ENCODE assay signal across 8 cellular contexts in genomic region chr19:51108805-51109146, GRCh38. TPM values are rescaled to one million over a fixed set of nuclear protein-coding genes. Genes with fewer than 3 reads are reported as not detected.
DNase-seq lines count a peak whose midpoint lies in the region; ATAC-seq and TF ChIP-seq lines count a peak whose summit lies in the region.

No MANE protein-coding gene starts in this region.

- peak overlapping the region; percentile 71 to 89 for H3K4me3 ChIP-seq in SK-N-SH (ENCODE audit: low read depth in 2 of 2, low read length in 1 of 2)
- peak overlapping the region; percentile 22 to 74 for H3K4me3 ChIP-seq in gastroesophageal sphincter
- peak overlapping the region; percentile 89 for H3K4me3 ChIP-seq in retinal pigment epithelial cell (ENCODE audit: low read length)

- H3K27me3 ChIP-seq in SK-N-SH (ENCODE audit: insufficient read depth) (peaks cover 19% of the 10 kb centered on the region; the same call in 1 of the 2 replicates), gastroesophageal sphincter (peaks cover 8% of the 10 kb centered on the region)

- peak overlapping the region in 1 of 2 experiments; percentile 24; a peak in 1 of 4 replicates for H3K27ac ChIP-seq in SK-N-SH (ENCODE audit: low read depth in 2 of 2, low read length in 1 of 2)
- H3K27ac ChIP-seq in gastroesophageal sphincter: peak overlapping the region in 3 of 4 donors; percentile 69 to 79 (median 78)

- H3K9me3 ChIP-seq in SK-N-SH (no peaks in the 10 kb centered on the region), gastroesophageal sphincter (no peaks in the 10 kb centered on the region)

- 2% methylated on average over 13 of the region's 15 CpGs for WGBS in SK-N-SH (ENCODE audit: low lambda C conversion rate)
- WGBS in gastroesophageal sphincter (ENCODE audit: low coverage in 1 of 2), 2 donors: 0 to 1% methylated on average over 1 to 13 of the region's 15 CpGs

- H3K4me1 ChIP-seq in SK-N-SH (ENCODE audit: control insufficient read depth in 1 of 2, insufficient read depth in 2 of 2, low read depth in 1 of 2, low read length in 1 of 2): peaks cover 0 to 12% of the 10 kb centered on the region in 2 experiments; a peak in 2 of 4 replicates
- peaks cover 0 to 34% (median 10%) of the 10 kb centered on the region in 3 donors for H3K4me1 ChIP-seq in gastroesophageal sphincter

- H3K9me2 ChIP-seq in SK-N-SH: no peaks in the 10 kb centered on the region

- no peaks in the 10 kb centered on the region for H3F3A ChIP-seq in SK-N-SH (replicated peaks; ENCODE audit: insufficient read depth)

- H4K20me1 ChIP-seq in SK-N-SH (ENCODE audit: insufficient read depth): no peaks in the 10 kb centered on the region

- DNase-seq in NCI-H1092 treated with DMSO at 0.1 percent for 48 hours (lab: John Stamatoyannopoulos, UW): peak; percentile 86
- no peak for DNase-seq in NCI-H1092 (lab: John Stamatoyannopoulos, UW)
- no peak for DNase-seq in SK-N-SH
- DNase-seq in retinal pigment epithelial cell (ENCODE audit: low read depth): no peak
- DNase-seq in HT-29 (ENCODE audit: low spot score): no peak

- no peak for TF ChIP-seq EP300 in SK-N-SH (IDR thresholded peaks at IDR 0.05; ENCODE audit: borderline replicate concordance in 1 of 2, low read depth in 1 of 2, low read length in 1 of 2)
- TF ChIP-seq EP300 in gastroesophageal sphincter (IDR thresholded peaks at IDR 0.05): no peak

- no peak for TF ChIP-seq CTCF in SK-N-SH (IDR thresholded peaks at IDR 0.05)
- TF ChIP-seq CTCF in gastroesophageal sphincter (IDR thresholded peaks at IDR 0.05): no peak
- TF ChIP-seq CTCF in retinal pigment epithelial cell (conservative IDR thresholded peaks at IDR 0.05; ENCODE audit: low read depth, low read length): no peak

- peak overlapping the region; percentile 92 for H2AFZ ChIP-seq in SK-N-SH (ENCODE audit: low read depth)

- peak overlapping the region; percentile 91 for H3K4me2 ChIP-seq in SK-N-SH

- H3K36me3 ChIP-seq in SK-N-SH (replicated peaks in 1 of 2; ENCODE audit: control insufficient read depth in 1 of 2, insufficient read depth in 2 of 2, low read length in 1 of 2) (peaks cover 0 to 8% of the 10 kb centered on the region in 2 experiments), gastroesophageal sphincter (peaks cover 0 to 21% of the 10 kb centered on the region in 2 donors)

- no peak for TF ChIP-seq RAD21 in SK-N-SH (IDR thresholded peaks at IDR 0.05; ENCODE audit: low read length)

- peaks cover 33% of the 10 kb centered on the region for H3K79me2 ChIP-seq in SK-N-SH (ENCODE audit: insufficient read depth)

- POLR2A ChIA-PET in SK-N-SH (lab: Yijun Ruan, JAX): no interaction called here

- H3K9ac ChIP-seq in SK-N-SH: no peak overlapping the region

- CTCF ChIA-PET in SK-N-SH (lab: Yijun Ruan, JAX): interaction anchor here (0.9 kb wide), 1 partner anchor 12 kb away, joined by 3 read pairs; no protein-coding TSS in a partner anchor

- no peak for TF ChIP-seq POLR2A in gastroesophageal sphincter (IDR thresholded peaks at IDR 0.05)

- ATAC-seq in HG02840 (IDR thresholded peaks at IDR 0.05; ENCODE audit: low FRiP score, unreplicated experiment) (peak; percentile 34), gastroesophageal sphincter (peak; percentile 63), GM18873 (IDR thresholded peaks at IDR 0.05; ENCODE audit: low FRiP score, unreplicated experiment) (no peak)

TF ChIP-seq in SK-N-SH, 30 proteins besides CTCF, POLR2A, EP300 and RAD21 (continues in another document):
- TF ChIP-seq TAF1 (IDR thresholded peaks at IDR 0.05; ENCODE audit: borderline replicate concordance, low read depth, low read length) (no peak), RXRA (IDR thresholded peaks at IDR 0.05; ENCODE audit: borderline replicate concordance, low read depth) (no peak), ELF1 (IDR thresholded peaks at IDR 0.05) (no peak), FOXJ3 (CRISPR knock-in tag; IDR thresholded peaks at IDR 0.05) (no peak), MEF2A (IDR thresholded peaks at IDR 0.05; ENCODE audit: borderline replicate concordance, low read depth) (no peak), FOXM1 (IDR thresholded peaks at IDR 0.05; ENCODE audit: low read depth) (no peak), USF2 (IDR thresholded peaks at IDR 0.05; ENCODE audit: borderline replicate concordance, low read depth, low read length) (no peak), TCF12 (IDR thresholded peaks at IDR 0.05) (no peak), NFIC (IDR thresholded peaks at IDR 0.05; ENCODE audit: borderline replicate concordance) (no peak), JUND (IDR thresholded peaks at IDR 0.05) (no peak), SIN3A (IDR thresholded peaks at IDR 0.05; ENCODE audit: borderline replicate concordance, low read depth, low read length) (no peak), GATA2 (CRISPR knock-in tag; IDR thresholded peaks at IDR 0.05) (no peak), YY1 (IDR thresholded peaks at IDR 0.05; ENCODE audit: low read depth) (no peak), ZBTB33 (IDR thresholded peaks at IDR 0.05; ENCODE audit: borderline replicate concordance, low read depth) (no peak), GABPA (IDR thresholded peaks at IDR 0.05; ENCODE audit: low read depth) (no peak), POLR2AphosphoS5 (IDR thresholded peaks at IDR 0.05; ENCODE audit: low read depth, low read length) (no peak), RCOR1 (IDR thresholded peaks at IDR 0.05; ENCODE audit: low read length) (no peak)
- TF ChIP-seq, protein P1, sequence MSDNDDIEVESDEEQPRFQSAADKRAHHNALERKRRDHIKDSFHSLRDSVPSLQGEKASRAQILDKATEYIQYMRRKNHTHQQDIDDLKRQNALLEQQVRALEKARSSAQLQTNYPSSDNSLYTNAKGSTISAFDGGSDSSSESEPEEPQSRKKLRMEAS (IDR thresholded peaks at IDR 0.05; ENCODE audit: low read depth): no peak
- TF ChIP-seq, protein P2, sequence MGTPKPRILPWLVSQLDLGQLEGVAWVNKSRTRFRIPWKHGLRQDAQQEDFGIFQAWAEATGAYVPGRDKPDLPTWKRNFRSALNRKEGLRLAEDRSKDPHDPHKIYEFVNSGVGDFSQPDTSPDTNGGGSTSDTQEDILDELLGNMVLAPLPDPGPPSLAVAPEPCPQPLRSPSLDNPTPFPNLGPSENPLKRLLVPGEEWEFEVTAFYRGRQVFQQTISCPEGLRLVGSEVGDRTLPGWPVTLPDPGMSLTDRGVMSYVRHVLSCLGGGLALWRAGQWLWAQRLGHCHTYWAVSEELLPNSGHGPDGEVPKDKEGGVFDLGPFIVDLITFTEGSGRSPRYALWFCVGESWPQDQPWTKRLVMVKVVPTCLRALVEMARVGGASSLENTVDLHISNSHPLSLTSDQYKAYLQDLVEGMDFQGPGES (IDR thresholded peaks at IDR 0.05; ENCODE audit: low read depth, low read length): no peak

RNA-seq across cellular contexts. Expression of gene CTU1, which starts 0.6 kb away (rescaled TPM):
- 7.2 and 8.8 TPM in 2 replicates for polyA plus RNA-seq in SK-N-SH (2012; rRNA removed)
- 3.3 and 5.7 TPM in 2 replicates for polyA plus RNA-seq in SK-N-SH (2012; cell fraction: cytosol; rRNA removed)
- 17.0 and 23.2 TPM in 2 replicates for polyA plus RNA-seq in SK-N-SH (2012; cell fraction: nucleus; rRNA removed)
- 10 to 100 TPM in 3 of 4 donors, 1 to 10 TPM in 1; 9.8 to 12.8 (median 11.4) TPM for total RNA-seq in gastroesophageal sphincter
- total RNA-seq in HT-29 (2014; rRNA removed; shearing (Covaris generic)): 44.5 and 46.9 TPM in 2 replicates

RNA-seq across cellular contexts. Expression of gene SIGLEC9, which starts 15.9 kb away (rescaled TPM):
- not detected in 2 replicates for polyA plus RNA-seq in SK-N-SH (2012; rRNA removed)
- 0.01 TPM in 2 replicates for polyA plus RNA-seq in SK-N-SH (2012; cell fraction: cytosol; rRNA removed)
- polyA plus RNA-seq in SK-N-SH (2012; cell fraction: nucleus; rRNA removed): not detected in 2 replicates
- total RNA-seq in gastroesophageal sphincter: 1 to 10 TPM in 3 of 4 donors, under 1 TPM in 1; 0.62 to 9.2 (median 4.0) TPM
- not detected in 2 replicates for total RNA-seq in HT-29 (2014; rRNA removed; shearing (Covaris generic))

RNA-seq across cellular contexts. Expression of gene KLK14, which starts 26.1 kb away (rescaled TPM):
- 0.19 and 0.26 TPM in 2 replicates for polyA plus RNA-seq in SK-N-SH (2012; rRNA removed)
- polyA plus RNA-seq in SK-N-SH (2012; cell fraction: cytosol; rRNA removed): 0.04 TPM in 1 of 2 replicates, not detected in the other
- polyA plus RNA-seq in SK-N-SH (2012; cell fraction: nucleus; rRNA removed): 1.5 and 1.8 TPM in 2 replicates
- not detected for total RNA-seq in gastroesophageal sphincter
- not detected in 2 replicates for total RNA-seq in HT-29 (2014; rRNA removed; shearing (Covaris generic))

RNA-seq across cellular contexts. Expression of gene SIGLEC7, which starts 33.3 kb away (rescaled TPM):
- polyA plus RNA-seq in SK-N-SH (2012; rRNA removed): not detected in 2 replicates
- not detected in 2 replicates for polyA plus RNA-seq in SK-N-SH (2012; cell fraction: cytosol; rRNA removed)
- not detected in 2 replicates for polyA plus RNA-seq in SK-N-SH (2012; cell fraction: nucleus; rRNA removed)
- total RNA-seq in gastroesophageal sphincter: 1 to 10 TPM in 2 of 4 donors, under 1 TPM in 1, not detected in 1; 0.46 to 4.4 (median 2.8) TPM
- total RNA-seq in HT-29 (2014; rRNA removed; shearing (Covaris generic)): not detected in 2 replicates

RNA-seq across cellular contexts. Expression of gene KLK13, which starts 43.9 kb away (rescaled TPM):
- polyA plus RNA-seq in SK-N-SH (2012; rRNA removed): not detected in 2 replicates
- polyA plus RNA-seq in SK-N-SH (2012; cell fraction: cytosol; rRNA removed): not detected in 2 replicates
- not detected in 2 replicates for polyA plus RNA-seq in SK-N-SH (2012; cell fraction: nucleus; rRNA removed)
- 1 to 10 TPM in 3 of 4 donors, not detected in 1; 1.3 to 6.1 (median 5.1) TPM for total RNA-seq in gastroesophageal sphincter
- not detected in 2 replicates for total RNA-seq in HT-29 (2014; rRNA removed; shearing (Covaris generic))
